ENCODE assay signal across 14 cellular contexts in genomic region chr11:68524213-68524612, GRCh38.
DNase-seq lines count a peak whose midpoint lies in the region; ATAC-seq, FAIRE-seq and TF ChIP-seq lines count a peak whose summit lies in the region.
"Had no signal": no experiment of that assay in that cellular context is flagged by ENCODE, and none has a peak within 500 bp of the region (broad histone marks: within the 10 kb centered on the region; RNA-seq: fewer than 3 reads in every experiment).

No MANE protein-coding gene starts in this region.

- no peak overlapping the region for H3K9ac ChIP-seq in subcutaneous abdominal adipose tissue (ENCODE audit: low read length in 5 of 5)

- no peak for ATAC-seq in activated naive CD8-positive, alpha-beta T cell treated with anti-CD3 and anti-CD28 coated beads, Interleukin-2, amount 50 U/mL, for 24 hours
- ATAC-seq in HG02588 (IDR thresholded peaks at IDR 0.05; ENCODE audit: unreplicated experiment), result no peak
- ATAC-seq: K562 had no signal

- peaks cover 2 to 33% (median 18%) of the 10 kb centered on the region in 5 donors for H3K4me1 ChIP-seq in subcutaneous abdominal adipose tissue (ENCODE audit: control insufficient read depth in 5 of 5, insufficient read depth in 5 of 5, low read length in 5 of 5)
- H3K4me1 ChIP-seq: SJSA1 had no signal

- H3K36me3 ChIP-seq in bronchial epithelial cell (ENCODE audit: control insufficient read depth, insufficient read depth, low read length) (peaks cover 26% of the 10 kb centered on the region), subcutaneous abdominal adipose tissue (ENCODE audit: control insufficient read depth in 5 of 5, insufficient read depth in 5 of 5, low read length in 5 of 5) (peaks cover 36 to 68% (median 53%) of the 10 kb centered on the region in 5 donors)

- no peak for DNase-seq in activated naive CD8-positive, alpha-beta T cell treated with anti-CD3 and anti-CD28 coated beads, Interleukin-2, amount 50 U/mL, for 24 hours
- DNase-seq in bronchial epithelial cell (ENCODE audit: low read depth) (peak; percentile 29), mesothelial cell of epicardium (ENCODE audit: low spot score in 2 of 2, unreplicated experiment in 2 of 2) (no peak), NCI-H524 (lab: John Stamatoyannopoulos, UW) (no peak), NCI-H524 treated with DMSO at 0.1 percent for 48 hours (lab: John Stamatoyannopoulos, UW) (no peak)
- DNase-seq: activated CD4-positive, alpha-beta T cell treated with anti-CD3 and anti-CD28 coated beads, Interleukin-2, amount 50 U/mL, for 4 hours; mesenchymal stem cell; NCI-H187 treated with DMSO at 0.1 percent for 48 hours had no signal

- H3K27ac ChIP-seq in subcutaneous abdominal adipose tissue (ENCODE audit: low read depth, low read length), result peak overlapping the region; percentile 34
- H3K27ac ChIP-seq: SJSA1, vagina had no signal

- H3K36me3 Mint-ChIP-seq in activated naive CD8-positive, alpha-beta T cell, result peaks cover 28% of the 10 kb centered on the region
- H3K36me3 Mint-ChIP-seq in activated naive CD8-positive, alpha-beta T cell treated with anti-CD3 and anti-CD28 coated beads, Interleukin-2, amount 50 U/mL, for 24 hours (ENCODE audit: low read depth), result peaks cover 67% of the 10 kb centered on the region
- peaks cover 53% of the 10 kb centered on the region for H3K36me3 Mint-ChIP-seq in mesothelial cell of epicardium

- H3K27me3 ChIP-seq in bronchial epithelial cell (ENCODE audit: control insufficient read depth, insufficient read depth, low read length), result no peaks in the 10 kb centered on the region
- no peaks in the 10 kb centered on the region for H3K27me3 ChIP-seq in subcutaneous abdominal adipose tissue (ENCODE audit: control insufficient read depth in 5 of 5, insufficient read depth in 4 of 5, low read length in 5 of 5)
- H3K27me3 ChIP-seq: SJSA1, vagina had no signal

- no peaks in the 10 kb centered on the region for H3K9me3 Mint-ChIP-seq in activated naive CD8-positive, alpha-beta T cell (ENCODE audit: low read depth)
- no peaks in the 10 kb centered on the region for H3K9me3 Mint-ChIP-seq in activated naive CD8-positive, alpha-beta T cell treated with anti-CD3 and anti-CD28 coated beads, Interleukin-2, amount 50 U/mL, for 24 hours
- no peaks in the 10 kb centered on the region for H3K9me3 Mint-ChIP-seq in mesothelial cell of epicardium

- H3K4me3 Mint-ChIP-seq in activated naive CD8-positive, alpha-beta T cell, result no peak overlapping the region
- no peak overlapping the region for H3K4me3 Mint-ChIP-seq in activated naive CD8-positive, alpha-beta T cell treated with anti-CD3 and anti-CD28 coated beads, Interleukin-2, amount 50 U/mL, for 24 hours
- no peak overlapping the region for H3K4me3 Mint-ChIP-seq in mesothelial cell of epicardium

- no peak for FAIRE-seq in bronchial epithelial cell (lab: Jason Lieb, UNC)
- FAIRE-seq: K562 had no signal

- H3K9me3 ChIP-seq in subcutaneous abdominal adipose tissue (ENCODE audit: control insufficient read depth in 5 of 5, low read length in 5 of 5), result no peaks in the 10 kb centered on the region
- H3K9me3 ChIP-seq: SJSA1, vagina had no signal

- H3K4me3 ChIP-seq in bronchial epithelial cell (ENCODE audit: low read depth, low read length) (no peak overlapping the region), subcutaneous abdominal adipose tissue (ENCODE audit: low read depth in 1 of 5, low read length in 5 of 5) (no peak overlapping the region)
- H3K4me3 ChIP-seq: K562, SJSA1, vagina had no signal

- H3K27me3 Mint-ChIP-seq in activated naive CD8-positive, alpha-beta T cell, result no peaks in the 10 kb centered on the region
- no peaks in the 10 kb centered on the region for H3K27me3 Mint-ChIP-seq in activated naive CD8-positive, alpha-beta T cell treated with anti-CD3 and anti-CD28 coated beads, Interleukin-2, amount 50 U/mL, for 24 hours
- no peaks in the 10 kb centered on the region for H3K27me3 Mint-ChIP-seq in mesothelial cell of epicardium (ENCODE audit: low read depth)

- TF ChIP-seq CTCF in bronchial epithelial cell (IDR thresholded peaks at IDR 0.05; ENCODE audit: insufficient read depth, low read length, severe bottlenecking) (no peak), mesothelial cell of epicardium (IDR thresholded peaks at IDR 0.05; ENCODE audit: unreplicated experiment) (no peak)

- H3K27ac Mint-ChIP-seq in activated naive CD8-positive, alpha-beta T cell, result peak overlapping the region; percentile 50
- H3K27ac Mint-ChIP-seq in activated naive CD8-positive, alpha-beta T cell treated with anti-CD3 and anti-CD28 coated beads, Interleukin-2, amount 50 U/mL, for 24 hours, result no peak overlapping the region
- peak overlapping the region; percentile 83 for H3K27ac Mint-ChIP-seq in mesothelial cell of epicardium

- H3K4me1 Mint-ChIP-seq in activated naive CD8-positive, alpha-beta T cell (ENCODE audit: low read depth), result peaks cover 83% of the 10 kb centered on the region
- peaks cover 69% of the 10 kb centered on the region for H3K4me1 Mint-ChIP-seq in activated naive CD8-positive, alpha-beta T cell treated with anti-CD3 and anti-CD28 coated beads, Interleukin-2, amount 50 U/mL, for 24 hours
- H3K4me1 Mint-ChIP-seq in mesothelial cell of epicardium, result peaks cover 42% of the 10 kb centered on the region
